9 cellular contexts compared by ENCODE assay signal in genomic region chr22:49824936-49825335, GRCh38. TPM values are rescaled to one million over a fixed set of nuclear protein-coding genes. Genes with fewer than 3 reads are reported as not detected.
DNase-seq lines count a peak whose midpoint lies in the region; ATAC-seq, FAIRE-seq and TF ChIP-seq lines count a peak whose summit lies in the region.
"Had no signal": no experiment of that assay in that cellular context is flagged by ENCODE, and none has a peak within 500 bp of the region (broad histone marks: within the 10 kb centered on the region; RNA-seq: fewer than 3 reads in every experiment).

No MANE protein-coding gene starts in this region.

- 89% methylated on average over 5 of the region's 12 CpGs; no CpG with 5 or more reads in 1 of the 2 experiments for WGBS in IMR-90 (ENCODE audit: extremely low coverage in 2 of 2, insufficient read length in 1 of 2), 2 experiments

- H3K4me2 ChIP-seq in BLaER1 treated with 17β-estradiol and CSF1 and Interleukin-3, amounts not matched to agents 10 nM and 100 nM = peak overlapping the region; percentile 89 to 99 (median 98)
- peak overlapping the region; percentile 75 for H3K4me2 ChIP-seq in IMR-90 (ENCODE audit: low read depth, low read length)

- peaks cover 43 to 59% (median 56%) of the 10 kb centered on the region in 11 experiments for H3K36me3 ChIP-seq in BLaER1 treated with 17β-estradiol and CSF1 and Interleukin-3, amounts not matched to agents 10 nM and 100 nM
- H3K36me3 ChIP-seq in IMR-90 (ENCODE audit: control insufficient read depth, insufficient read depth, low read length) = peaks cover 39% of the 10 kb centered on the region
- peaks cover 26% of the 10 kb centered on the region for H3K36me3 ChIP-seq in bronchial epithelial cell (ENCODE audit: control insufficient read depth, insufficient read depth, low read length)

- DNase-seq in IMR-90 (no peak), bronchial epithelial cell (ENCODE audit: low read depth) (no peak), natural killer cell (no peak), NOMO-1 (lab: John Stamatoyannopoulos, UW; ENCODE audit: unreplicated experiment in 2 of 2) (no peak), NCI-H2196 treated with DMSO at 0.1 percent for 48 hours (lab: John Stamatoyannopoulos, UW; ENCODE audit: unreplicated experiment) (no peak), NCI-H446 treated with DMSO at 0.1 percent for 48 hours (lab: John Stamatoyannopoulos, UW) (no peak)
- DNase-seq in NK-92 treated with Interleukin-12 subunit alpha and Interleukin-12 subunit beta, amount 100 ng/mL, for 24 hours (lab: John Stamatoyannopoulos, UW) = no peak
- DNase-seq: NCI-H524 had no signal

- peak overlapping the region; percentile 86 for H2AK9ac ChIP-seq in IMR-90 (replicated peaks; ENCODE audit: low read depth, low read length, poor library complexity)

- peak; percentile 47 for FAIRE-seq in bronchial epithelial cell (lab: Jason Lieb, UNC)

- H3K4me3 ChIP-seq in BLaER1 treated with 17β-estradiol and CSF1 and Interleukin-3, amounts not matched to agents 10 nM and 100 nM = peak overlapping the region; percentile 65 to 98 (median 92)
- H3K4me3 ChIP-seq in IMR-90 (ENCODE audit: insufficient read depth, low read depth, low read length) = no peak overlapping the region
- H3K4me3 ChIP-seq in bronchial epithelial cell (ENCODE audit: low read depth, low read length) = no peak overlapping the region

- peaks cover 19% of the 10 kb centered on the region for H3K9me1 ChIP-seq in IMR-90 (ENCODE audit: insufficient read depth, low read length)

- H4K20me1 ChIP-seq in BLaER1 treated with 17β-estradiol and CSF1 and Interleukin-3, amounts not matched to agents 10 nM and 100 nM = peaks cover 69 to 73% (median 72%) of the 10 kb centered on the region in 11 experiments
- H4K20me1 ChIP-seq in IMR-90 (ENCODE audit: insufficient read depth, low read length) = peaks cover 69% of the 10 kb centered on the region

- in situ Hi-C loops in IMR-90 (cut with MboI; ENCODE audit: low sequenced_read_pairs) = loop anchor here (25.0 kb wide), 2 partner anchors 87 to 387 kb away; partner anchors contain the start of genes ALG12, CRELD2 and SELENOO

- H3K79me1 ChIP-seq in IMR-90 (ENCODE audit: low read depth in 1 of 2, low read length in 2 of 2) = peaks cover 0 to 48% of the 10 kb centered on the region in 2 experiments; a peak in 2 of 4 replicates

- POLR2A ChIA-PET in IMR-90 (lab: Charles Lee; ENCODE audit: unreplicated experiment) = no interaction called here

- CTCF ChIA-PET in IMR-90 (lab: Yijun Ruan, JAX) = interaction anchor here (1.0 kb wide), 1 partner anchor 14 kb away, joined by 3 read pairs; no protein-coding TSS in a partner anchor

- no peak overlapping the region for H3K14ac ChIP-seq in IMR-90 (replicated peaks; ENCODE audit: low read depth, low read length)

- peak overlapping the region; percentile 44 for H2BK5ac ChIP-seq in IMR-90 (ENCODE audit: low read depth, low read length, poor library complexity, severe bottlenecking)

- ATAC-seq in IMR-90 (ENCODE audit: low read depth) = no peak
- ATAC-seq in natural killer cell = no peak

- H2BK20ac ChIP-seq in IMR-90 (ENCODE audit: low read depth, low read length) = no peak overlapping the region

- peak overlapping the region; percentile 93 to 99 (median 98) for H3K9ac ChIP-seq in BLaER1 treated with 17β-estradiol and CSF1 and Interleukin-3, amounts not matched to agents 10 nM and 100 nM
- no peak overlapping the region for H3K9ac ChIP-seq in IMR-90 (ENCODE audit: low read depth, low read length)

- H2AK5ac ChIP-seq in IMR-90 (ENCODE audit: low read depth, low read length) = no peak overlapping the region

- no peak overlapping the region for H4K5ac ChIP-seq in IMR-90 (ENCODE audit: low read depth, low read length)

- H2BK120ac ChIP-seq in IMR-90 (ENCODE audit: low read depth, low read length) = no peak overlapping the region

- no peaks in the 10 kb centered on the region for H3K27me3 ChIP-seq in BLaER1 treated with 17β-estradiol and CSF1 and Interleukin-3, amounts not matched to agents 10 nM and 100 nM
- no peaks in the 10 kb centered on the region for H3K27me3 ChIP-seq in IMR-90 (ENCODE audit: control insufficient read depth, insufficient read depth, low read length)
- H3K27me3 ChIP-seq in bronchial epithelial cell (ENCODE audit: control insufficient read depth, insufficient read depth, low read length) = no peaks in the 10 kb centered on the region

- intact Hi-C loops in IMR-90 (cut with micrococcal nuclease) = no loop called here
- intact Hi-C loops in natural killer cell (cut with micrococcal nuclease) = no loop called here

- no peak overlapping the region for H3K56ac ChIP-seq in IMR-90 (ENCODE audit: extremely low read depth, insufficient read depth, low read length)

- H4K8ac ChIP-seq in IMR-90 (ENCODE audit: low read depth in 2 of 2, low read length in 2 of 2) = no peak overlapping the region

- H3K27me3 Mint-ChIP-seq in natural killer cell (ENCODE audit: low read depth in 2 of 2) = no peaks in the 10 kb centered on the region

- no peak overlapping the region for H3K18ac ChIP-seq in IMR-90 (ENCODE audit: low read depth, low read length)

- H3K27ac Mint-ChIP-seq in natural killer cell = peak overlapping the region; percentile 83 to 88

- peak overlapping the region; percentile 93 for H3K4me3 Mint-ChIP-seq in natural killer cell

- peaks cover 40 to 42% of the 10 kb centered on the region in 2 donors for H3K4me1 Mint-ChIP-seq in natural killer cell

- no peaks in the 10 kb centered on the region for H3K9me3 Mint-ChIP-seq in natural killer cell

- peak overlapping the region in 7 of 11 experiments; percentile 5 to 97 (median 94); a peak in 10 of 22 replicates for H3K27ac ChIP-seq in BLaER1 treated with 17β-estradiol and CSF1 and Interleukin-3, amounts not matched to agents 10 nM and 100 nM
- peak overlapping the region; percentile 16; the same call in 1 of the 2 replicates for H3K27ac ChIP-seq in IMR-90 (ENCODE audit: insufficient read depth, low read length)

- dilution Hi-C loops in IMR-90 (cut with HindIII; ENCODE audit: low sequenced_read_pairs, unreplicated experiment) = no loop called here

- H3K4ac ChIP-seq in IMR-90 (ENCODE audit: low read depth, low read length) = 0 out of 2 replicates have a peak overlapping the region, but pooled peaks have one; percentile 47

- H3K4me1 ChIP-seq in BLaER1 treated with 17β-estradiol and CSF1 and Interleukin-3, amounts not matched to agents 10 nM and 100 nM = peaks cover 35 to 82% (median 57%) of the 10 kb centered on the region in 10 experiments
- H3K4me1 ChIP-seq in IMR-90 (ENCODE audit: control insufficient read depth, insufficient read depth, low read length) = peaks cover 10% of the 10 kb centered on the region

- no peak overlapping the region for H2AFZ ChIP-seq in IMR-90 (replicated peaks; ENCODE audit: low read length, poor library complexity)

- no peak overlapping the region for H2BK15ac ChIP-seq in IMR-90 (ENCODE audit: low read depth, low read length)

- peak overlapping the region; percentile 72 for H3K23ac ChIP-seq in IMR-90 (ENCODE audit: low read depth, low read length)

- no TSS peak for BruUV-seq in IMR-90 (replicated peaks; lab: Mats Ljungman, UMichigan)

- no peak for TF ChIP-seq POLR2A in IMR-90 (IDR thresholded peaks at IDR 0.05; ENCODE audit: low read depth, low read length)

- TF ChIP-seq CTCF in IMR-90 (conservative IDR thresholded peaks at IDR 0.05; ENCODE audit: low read depth, low read length) (no peak), bronchial epithelial cell (IDR thresholded peaks at IDR 0.05; ENCODE audit: insufficient read depth, low read length, severe bottlenecking) (no peak), natural killer cell (IDR thresholded peaks at IDR 0.05) (no peak)

- TF ChIP-seq RAD21 in IMR-90 (IDR thresholded peaks at IDR 0.05; ENCODE audit: low read length) = no peak

- 0 out of 22 replicates have a peak, but pooled peaks cover 0 to 8% (median 0%) of the 10 kb centered on the region in 11 experiments for H3K9me3 ChIP-seq in BLaER1 treated with 17β-estradiol and CSF1 and Interleukin-3, amounts not matched to agents 10 nM and 100 nM (replicated peaks in 1 of 11)
- peaks cover 4% of the 10 kb centered on the region; the same call in 1 of the 2 replicates for H3K9me3 ChIP-seq in IMR-90 (ENCODE audit: control insufficient read depth, insufficient read depth, low read length)

- no peak overlapping the region for H4K91ac ChIP-seq in IMR-90 (ENCODE audit: insufficient read depth, low read depth, low read length)

- H3K36me3 Mint-ChIP-seq in natural killer cell = peaks cover 9% of the 10 kb centered on the region

TF ChIP-seq in IMR-90, 13 proteins besides CTCF, POLR2A, EP300 and RAD21 (continues in another document):
- no peak for TF ChIP-seq SMC3 (IDR thresholded peaks at IDR 0.05; ENCODE audit: low read depth, low read length)
- no peak for TF ChIP-seq FOS (IDR thresholded peaks at IDR 0.05; ENCODE audit: low read depth, low read length)
- no peak for TF ChIP-seq MAFK (IDR thresholded peaks at IDR 0.05; ENCODE audit: low read depth, low read length)
- TF ChIP-seq MAZ (IDR thresholded peaks at IDR 0.05; ENCODE audit: borderline replicate concordance, low read depth, low read length) = no peak
- no peak for TF ChIP-seq RCOR1 (IDR thresholded peaks at IDR 0.05; ENCODE audit: insufficient replicate concordance, low read length)
- no peak for TF ChIP-seq RFX5 (IDR thresholded peaks at IDR 0.05; ENCODE audit: low read depth, low read length)
- TF ChIP-seq BHLHE40 (IDR thresholded peaks at IDR 0.05; ENCODE audit: low read depth, low read length) = no peak
- no peak for TF ChIP-seq USF2 (IDR thresholded peaks at IDR 0.05; ENCODE audit: low read depth, low read length)

RNA-seq across cellular contexts. Expression of gene BRD1, which starts 2.7 kb away (rescaled TPM):
- total RNA-seq in IMR-90 (2012; rRNA removed) (10.0 and 10.8 TPM in 2 replicates), bronchial epithelial cell (18.2 and 28.0 TPM in 2 replicates), natural killer cell (100 to 1,000 TPM; 126 to 154 (median 132) TPM)
- 9.4 and 10.6 TPM in 2 replicates for polyA plus RNA-seq in IMR-90 (2012; rRNA removed)
- polyA plus RNA-seq in IMR-90 (2012; cell fraction: cytosol; rRNA removed) = 8.0 and 8.3 TPM in 2 replicates
- 42.9 and 49.7 TPM in 2 replicates for polyA plus RNA-seq in IMR-90 (2012; cell fraction: nucleus; rRNA removed; ENCODE audit: low replicate concordance)

RNA-seq across cellular contexts. Expression of gene ZBED4, which starts 28.7 kb away (rescaled TPM):
- total RNA-seq in IMR-90 (2012; rRNA removed) = 9.3 and 10.6 TPM in 2 replicates
- polyA plus RNA-seq in IMR-90 (2012; rRNA removed) = 9.6 and 10.5 TPM in 2 replicates
- polyA plus RNA-seq in IMR-90 (2012; cell fraction: cytosol; rRNA removed) = 6.7 and 7.1 TPM in 2 replicates
- 11.9 and 13.8 TPM in 2 replicates for polyA plus RNA-seq in IMR-90 (2012; cell fraction: nucleus; rRNA removed; ENCODE audit: low replicate concordance)
- total RNA-seq in bronchial epithelial cell = 14.0 and 15.7 TPM in 2 replicates
- 10 to 100 TPM; 21.1 to 24.5 (median 22.7) TPM for total RNA-seq in natural killer cell

Comparison
In these comparisons a context has a peak if more than half of its experiments do, and no peak if none do; other contexts are left out.
1. H3K4me3 ChIP-seq: peak in BLaER1 treated with 17β-estradiol and CSF1 and Interleukin-3, amounts not matched to agents 10 nM and 100 nM (10 of 10); none in IMR-90 (single experiment) and bronchial epithelial cell (single experiment).